10 cellular contexts compared by ENCODE assay signal in genomic region chr1:234841710-234842231, GRCh38.
A peak's percentile ranks its signal among the peaks of the same experiment; 100 is the strongest.
DNase-seq lines count a peak whose midpoint lies in the region; ATAC-seq and TF ChIP-seq lines count a peak whose summit lies in the region.
"Had no signal": no experiment of that assay in that cellular context is flagged by ENCODE, and none has a peak within 500 bp of the region (broad histone marks: within the 10 kb centered on the region; RNA-seq: fewer than 3 reads in every experiment).

No MANE protein-coding gene starts in this region.

- intact Hi-C loops in activated T-helper 1 cell treated with anti-CD3 and anti-CD28 coated beads, Interleukin-12 subunit alpha, Interleukin-12 subunit beta, Interleukin-2, Interleukin-4 antibody, amounts not matched to agents 30 ng/mL and 10 ng/mL and 1 ng/mL, durations not matched to agents 14 hours and 24 hours and 36 hours (cut with micrococcal nuclease): no loop called here

- peak; percentile 95 for DNase-seq in CD1c-positive myeloid dendritic cell (ENCODE audit: extremely low spot score)
- peak; percentile 91 to 96 for DNase-seq in HL-60 (ENCODE audit: low read depth in 1 of 2, low spot score in 1 of 2)
- DNase-seq in activated T-helper 1 cell treated with anti-CD3 and anti-CD28 coated beads, Interleukin-12 subunit alpha, Interleukin-12 subunit beta, Interleukin-2, Interleukin-4 antibody, amounts not matched to agents 30 ng/mL and 10 ng/mL and 1 ng/mL, durations not matched to agents 14 hours and 24 hours and 36 hours (ENCODE audit: low spot score): no peak
- DNase-seq in medulla oblongata (ENCODE audit: extremely low spot score): peak; percentile 84
- no peak for DNase-seq in ecto neural progenitor cell (ENCODE audit: low spot score)
- DNase-seq in activated CD8-positive, alpha-beta memory T cell treated with anti-CD3 and anti-CD28 coated beads, Interleukin-2, amount 50 U/mL, for 48 hours: no peak
- no peak for DNase-seq in NCI-H2081 treated with DMSO at 0.1 percent for 48 hours (lab: John Stamatoyannopoulos, UW)

- no peaks in the 10 kb centered on the region for H3K27me3 ChIP-seq in HL-60 (ENCODE audit: insufficient read depth, poor library complexity, severe bottlenecking)
- H3K27me3 ChIP-seq: body of pancreas had no signal

- no peaks in the 10 kb centered on the region for H3K27me3 Mint-ChIP-seq in activated T-helper 1 cell treated with anti-CD3 and anti-CD28 coated beads, Interleukin-12 subunit alpha, Interleukin-12 subunit beta, Interleukin-2, Interleukin-4 antibody, amounts not matched to agents 30 ng/mL and 10 ng/mL and 1 ng/mL, durations not matched to agents 14 hours and 24 hours and 36 hours (ENCODE audit: insufficient read depth)

- H3K4me1 Mint-ChIP-seq in activated T-helper 1 cell treated with anti-CD3 and anti-CD28 coated beads, Interleukin-12 subunit alpha, Interleukin-12 subunit beta, Interleukin-2, Interleukin-4 antibody, amounts not matched to agents 30 ng/mL and 10 ng/mL and 1 ng/mL, durations not matched to agents 14 hours and 24 hours and 36 hours (ENCODE audit: low read depth): peaks cover 96% of the 10 kb centered on the region

- no peak overlapping the region for H3K4me3 ChIP-seq in HL-60 (replicated peaks; ENCODE audit: insufficient read depth, low read length)
- H3K4me3 ChIP-seq: body of pancreas, GM23338 had no signal

- no peak for TF ChIP-seq CTCF in HL-60 (IDR thresholded peaks at IDR 0.05; ENCODE audit: insufficient read depth, low read length)

- H3K4me3 Mint-ChIP-seq in activated T-helper 1 cell treated with anti-CD3 and anti-CD28 coated beads, Interleukin-12 subunit alpha, Interleukin-12 subunit beta, Interleukin-2, Interleukin-4 antibody, amounts not matched to agents 30 ng/mL and 10 ng/mL and 1 ng/mL, durations not matched to agents 14 hours and 24 hours and 36 hours: peak overlapping the region; percentile 59
- H3K4me3 Mint-ChIP-seq: GM23338 had no signal

- peak overlapping the region; percentile 92 for H3K27ac ChIP-seq in HL-60 (replicated peaks)

- H3K36me3 Mint-ChIP-seq in activated T-helper 1 cell treated with anti-CD3 and anti-CD28 coated beads, Interleukin-12 subunit alpha, Interleukin-12 subunit beta, Interleukin-2, Interleukin-4 antibody, amounts not matched to agents 30 ng/mL and 10 ng/mL and 1 ng/mL, durations not matched to agents 14 hours and 24 hours and 36 hours (ENCODE audit: low read depth): peaks cover 6% of the 10 kb centered on the region

- peak overlapping the region; percentile 80 for H3K27ac Mint-ChIP-seq in activated T-helper 1 cell treated with anti-CD3 and anti-CD28 coated beads, Interleukin-12 subunit alpha, Interleukin-12 subunit beta, Interleukin-2, Interleukin-4 antibody, amounts not matched to agents 30 ng/mL and 10 ng/mL and 1 ng/mL, durations not matched to agents 14 hours and 24 hours and 36 hours
- H3K27ac Mint-ChIP-seq: GM23338 had no signal

- H3K9me3 Mint-ChIP-seq in activated T-helper 1 cell treated with anti-CD3 and anti-CD28 coated beads, Interleukin-12 subunit alpha, Interleukin-12 subunit beta, Interleukin-2, Interleukin-4 antibody, amounts not matched to agents 30 ng/mL and 10 ng/mL and 1 ng/mL, durations not matched to agents 14 hours and 24 hours and 36 hours: peaks cover 7% of the 10 kb centered on the region

- ATAC-seq in HG02840 (IDR thresholded peaks at IDR 0.05; ENCODE audit: low FRiP score, unreplicated experiment): no peak
- ATAC-seq: body of pancreas, GM23338 had no signal

Comparison
In these comparisons a context has a peak if more than half of its experiments do, and no peak if none do; other contexts are left out.
1. DNase-seq: peak in CD1c-positive myeloid dendritic cell (single experiment), HL-60 (2 of 2) and medulla oblongata (single experiment); none in activated T-helper 1 cell treated with anti-CD3 and anti-CD28 coated beads, Interleukin-12 subunit alpha, Interleukin-12 subunit beta, Interleukin-2, Interleukin-4 antibody, amounts not matched to agents 30 ng/mL and 10 ng/mL and 1 ng/mL, durations not matched to agents 14 hours and 24 hours and 36 hours (single experiment), ecto neural progenitor cell (single experiment), activated CD8-positive, alpha-beta memory T cell treated with anti-CD3 and anti-CD28 coated beads, Interleukin-2, amount 50 U/mL, for 48 hours (single experiment) and NCI-H2081 treated with DMSO at 0.1 percent for 48 hours (single experiment).